9 cellular contexts compared by ENCODE assay signal in the genomic region with DNA sequence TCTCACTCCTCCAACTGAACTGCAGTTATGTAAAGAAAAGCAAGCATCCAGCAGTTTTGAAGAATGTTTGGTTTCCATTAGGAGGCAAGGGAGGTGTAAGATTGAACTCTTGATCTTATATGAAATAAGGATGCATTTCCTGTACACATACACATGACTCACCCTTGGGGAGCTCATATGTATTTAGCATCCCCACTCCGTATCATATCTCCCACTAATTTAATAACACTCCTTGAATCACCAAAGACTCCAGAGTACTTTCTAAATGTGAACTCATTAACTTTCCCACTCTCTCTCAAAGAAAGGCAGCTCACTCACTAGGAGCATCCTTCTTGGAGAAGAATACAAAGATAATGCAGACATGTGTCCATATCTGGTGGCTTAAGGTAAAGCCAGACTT.
DNase-seq lines count a peak whose midpoint lies in the region; ATAC-seq and TF ChIP-seq lines count a peak whose summit lies in the region.
"Had no signal": no experiment of that assay in that cellular context is flagged by ENCODE, and none has a peak within 500 bp of the region (broad histone marks: within the 10 kb centered on the region; RNA-seq: fewer than 3 reads in every experiment).

No MANE protein-coding gene starts in this region.

- no peaks in the 10 kb centered on the region for H3K9me3 ChIP-seq in subcutaneous abdominal adipose tissue (ENCODE audit: control insufficient read depth in 5 of 5, low read length in 5 of 5)

- intact Hi-C loops in activated CD4-positive, alpha-beta memory T cell treated with anti-CD3 and anti-CD28 coated beads for 36 hours (cut with micrococcal nuclease), result loop anchor here (1.0 to 10.0 kb wide), 6 partner anchors 8 to 475 kb away; no protein-coding TSS in a partner anchor
- intact Hi-C loops in Right ventricle myocardium inferior (cut with DNase I), result loop anchor here (5.0 kb wide), 1 partner anchor 43 kb away; no protein-coding TSS in a partner anchor

- CTCF ChIA-PET in activated CD4-positive, alpha-beta memory T cell treated with anti-CD3 and anti-CD28 coated beads for 36 hours (lab: Charles Lee), result interaction anchor here (0.7 to 20.7 kb wide), 12 partner anchors 8 to 338 kb away, joined by 3 to 264 read pairs (median 6); no protein-coding TSS in a partner anchor

- TF ChIP-seq CTCF in fibroblast of villous mesenchyme (IDR thresholded peaks at IDR 0.05; ENCODE audit: insufficient read depth, low read depth, low read length), result no peak
- no peak for TF ChIP-seq CTCF in progenitor cell of endocrine pancreas (IDR thresholded peaks at IDR 0.05; ENCODE audit: unreplicated experiment)

- no peak overlapping the region for H3K9ac ChIP-seq in subcutaneous abdominal adipose tissue (ENCODE audit: low read length in 5 of 5)

- ATAC-seq in activated T-cell treated with anti-CD3 and anti-CD28 coated beads, Interleukin-2, amount 50 U/mL, for 72 hours (replicated peaks in 1 of 2), result peak; percentile 36 to 49
- no peak for ATAC-seq in Right ventricle myocardium inferior

- peaks cover 97% of the 10 kb centered on the region for H3K4me1 Mint-ChIP-seq in activated T-cell treated with anti-CD3 and anti-CD28 coated beads, Interleukin-2, amount 50 U/mL, for 72 hours (ENCODE audit: low read depth)
- peaks cover 91% of the 10 kb centered on the region for H3K4me1 Mint-ChIP-seq in activated CD4-positive, alpha-beta memory T cell treated with anti-CD3 and anti-CD28 coated beads for 36 hours (ENCODE audit: low read depth)
- peaks cover 7% of the 10 kb centered on the region for H3K4me1 Mint-ChIP-seq in progenitor cell of endocrine pancreas (ENCODE audit: low read depth)

- POLR2A ChIA-PET in activated CD4-positive, alpha-beta memory T cell treated with anti-CD3 and anti-CD28 coated beads for 36 hours (lab: Charles Lee), result interaction anchor here (0.9 to 22.3 kb wide), 9 partner anchors 5 to 220 kb away, joined by 4 to 600 read pairs (median 18); no protein-coding TSS in a partner anchor

- no peaks in the 10 kb centered on the region for H3K27me3 Mint-ChIP-seq in activated T-cell treated with anti-CD3 and anti-CD28 coated beads, Interleukin-2, amount 50 U/mL, for 72 hours (ENCODE audit: low read depth)
- no peaks in the 10 kb centered on the region for H3K27me3 Mint-ChIP-seq in activated CD4-positive, alpha-beta memory T cell treated with anti-CD3 and anti-CD28 coated beads for 36 hours
- H3K27me3 Mint-ChIP-seq in progenitor cell of endocrine pancreas, result peaks cover 54% of the 10 kb centered on the region

- H3K9me3 Mint-ChIP-seq in activated T-cell treated with anti-CD3 and anti-CD28 coated beads, Interleukin-2, amount 50 U/mL, for 72 hours, result no peaks in the 10 kb centered on the region
- no peaks in the 10 kb centered on the region for H3K9me3 Mint-ChIP-seq in activated CD4-positive, alpha-beta memory T cell treated with anti-CD3 and anti-CD28 coated beads for 36 hours
- peaks cover 3% of the 10 kb centered on the region for H3K9me3 Mint-ChIP-seq in progenitor cell of endocrine pancreas (ENCODE audit: low read depth)

- H3K4me3 ChIP-seq in fibroblast of villous mesenchyme (ENCODE audit: low read depth, low read length), result no peak overlapping the region
- peak overlapping the region in 1 of 5 donors; percentile 7 for H3K4me3 ChIP-seq in subcutaneous abdominal adipose tissue (ENCODE audit: low read depth in 1 of 5, low read length in 5 of 5)

- H3K36me3 ChIP-seq in subcutaneous abdominal adipose tissue (ENCODE audit: control insufficient read depth in 5 of 5, insufficient read depth in 5 of 5, low read length in 5 of 5), result peaks cover 0 to 24% (median 20%) of the 10 kb centered on the region in 5 donors

- DNase-seq in activated T-cell treated with anti-CD3 and anti-CD28 coated beads, Interleukin-2, amount 50 U/mL, for 72 hours, result no peak
- DNase-seq in activated T-cell treated with anti-CD3 and anti-CD28 coated beads for 4 hours (no peak), fibroblast of villous mesenchyme (ENCODE audit: low read depth) (peak; percentile 75), Right ventricle myocardium inferior (ENCODE audit: missing footprints) (no peak), progenitor cell of endocrine pancreas (ENCODE audit: low spot score, unreplicated experiment) (no peak)
- no peak for DNase-seq in activated CD4-positive, alpha-beta memory T cell treated with anti-CD3 and anti-CD28 coated beads for 36 hours
- DNase-seq in stimulated activated CD4-positive, alpha-beta T cell treated with anti-CD3 and anti-CD28 coated beads, Interleukin-2, amount 100 ng/mL, for 48 hours, result no peak
- DNase-seq: NCI-H2029 treated with DMSO at 0.1 percent for 48 hours had no signal

- H3K36me3 Mint-ChIP-seq in activated T-cell treated with anti-CD3 and anti-CD28 coated beads, Interleukin-2, amount 50 U/mL, for 72 hours (ENCODE audit: insufficient read depth in 2 of 2), result peaks cover 43 to 73% of the 10 kb centered on the region in 2 donors
- peaks cover 94% of the 10 kb centered on the region for H3K36me3 Mint-ChIP-seq in activated CD4-positive, alpha-beta memory T cell treated with anti-CD3 and anti-CD28 coated beads for 36 hours
- no peaks in the 10 kb centered on the region for H3K36me3 Mint-ChIP-seq in progenitor cell of endocrine pancreas (ENCODE audit: insufficient read depth)

- H3K4me1 ChIP-seq in subcutaneous abdominal adipose tissue (ENCODE audit: control insufficient read depth in 5 of 5, insufficient read depth in 5 of 5, low read length in 5 of 5), result peaks cover 2 to 100% (median 43%) of the 10 kb centered on the region in 5 donors

- peak overlapping the region; percentile 97 for H3K27ac Mint-ChIP-seq in activated T-cell treated with anti-CD3 and anti-CD28 coated beads, Interleukin-2, amount 50 U/mL, for 72 hours
- peak overlapping the region; percentile 96 for H3K27ac Mint-ChIP-seq in activated CD4-positive, alpha-beta memory T cell treated with anti-CD3 and anti-CD28 coated beads for 36 hours
- no peak overlapping the region for H3K27ac Mint-ChIP-seq in progenitor cell of endocrine pancreas

- H3K4me3 Mint-ChIP-seq in activated T-cell treated with anti-CD3 and anti-CD28 coated beads, Interleukin-2, amount 50 U/mL, for 72 hours, result peak overlapping the region; percentile 95
- H3K4me3 Mint-ChIP-seq in activated CD4-positive, alpha-beta memory T cell treated with anti-CD3 and anti-CD28 coated beads for 36 hours, result peak overlapping the region; percentile 77
- H3K4me3 Mint-ChIP-seq in progenitor cell of endocrine pancreas (ENCODE audit: low read depth), result no peak overlapping the region

- peaks cover 0 to 3% (median 0%) of the 10 kb centered on the region in 5 donors for H3K27me3 ChIP-seq in subcutaneous abdominal adipose tissue (ENCODE audit: control insufficient read depth in 5 of 5, insufficient read depth in 4 of 5, low read length in 5 of 5)

- H3K27ac ChIP-seq in subcutaneous abdominal adipose tissue (ENCODE audit: low read depth, low read length), result peak overlapping the region; percentile 50
